25 cellular contexts compared by ENCODE assay signal in genomic region chr22:29028468-29028867, GRCh38. TPM values are rescaled to one million over a fixed set of nuclear protein-coding genes. Genes with fewer than 3 reads are reported as not detected.
"Had no signal": no experiment of that assay in that cellular context is flagged by ENCODE, and none has a peak within 500 bp of the region (broad histone marks: within the 10 kb centered on the region; RNA-seq: fewer than 3 reads in every experiment).

No MANE protein-coding gene starts in this region.

- H3K36me3 ChIP-seq: brain microvascular endothelial cell, gastrocnemius medialis, heart left ventricle, lower lobe of right lung, neutrophil, upper lobe of left lung had no signal

- H3K9ac ChIP-seq: parathyroid adenoma had no signal

- H3K79me2 ChIP-seq: parathyroid adenoma had no signal

- H3K27ac Mint-ChIP-seq: activated T-helper 17 cell treated with anti-CD3 and anti-CD28 coated beads, Interleukin-2, amount 50 U/mL, for 72 hours; immature natural killer cell had no signal

- H3K9me3 Mint-ChIP-seq: activated T-helper 17 cell treated with anti-CD3 and anti-CD28 coated beads, Interleukin-2, amount 50 U/mL, for 72 hours; central memory CD8-positive, alpha-beta T cell; immature natural killer cell had no signal

- H3K4me3 Mint-ChIP-seq: activated T-helper 17 cell treated with anti-CD3 and anti-CD28 coated beads, Interleukin-2, amount 50 U/mL, for 72 hours; central memory CD8-positive, alpha-beta T cell; immature natural killer cell had no signal

- H3K4me3 ChIP-seq: gastrocnemius medialis, heart left ventricle, lower lobe of right lung, upper lobe of left lung had no signal

- H3K4me1 Mint-ChIP-seq: activated T-helper 17 cell treated with anti-CD3 and anti-CD28 coated beads, Interleukin-2, amount 50 U/mL, for 72 hours; central memory CD8-positive, alpha-beta T cell had no signal

- H3K27me3 ChIP-seq: brain microvascular endothelial cell, gastrocnemius medialis, upper lobe of left lung had no signal

- DNase-seq: activated CD4-positive, alpha-beta T cell treated with anti-CD3 and anti-CD28 coated beads, Interleukin-2, amount 50 U/mL, for 48 hours; activated naive CD4-positive, alpha-beta T cell treated with Interleukin-2 at 50 U/mL for 16 hours; anterior cingulate cortex; brain microvascular endothelial cell; cortex of kidney; effector memory CD4-positive, alpha-beta T cell; gastrocnemius medialis; heart left ventricle; immature natural killer cell; left cardiac atrium; lower lobe of right lung; retina; stimulated activated CD4-positive, alpha-beta T cell treated with anti-CD3 and anti-CD28 coated beads, Interleukin-15, amount 100 ng/mL, for 24 hours; stimulated activated CD4-positive, alpha-beta T cell treated with anti-CD3 and anti-CD28 coated beads, Interleukin-4, amount 100 ng/mL, for 1 hour; stimulated activated naive CD4-positive, alpha-beta T cell; substantia nigra; T1000; upper lobe of left lung; WERI-Rb-1 had no signal

- H3K27ac ChIP-seq: brain microvascular endothelial cell, epithelial cell of prostate, gastrocnemius medialis, heart left ventricle, lower lobe of right lung, neutrophil, parathyroid adenoma, WERI-Rb-1 had no signal

- ATAC-seq: activated T-helper 17 cell treated with anti-CD3 and anti-CD28 coated beads, Interleukin-2, amount 50 U/mL, for 72 hours; gastrocnemius medialis; heart left ventricle; left cardiac atrium; lower lobe of right lung had no signal

- H2AFZ ChIP-seq: parathyroid adenoma had no signal

- H3K9me3 ChIP-seq: gastrocnemius medialis, heart left ventricle, lower lobe of right lung, neutrophil, upper lobe of left lung had no signal

RNA-seq across cellular contexts. Expression of gene C22orf31, which starts 33.2 kb away (rescaled TPM):
- total RNA-seq: activated T-helper 17 cell treated with anti-CD3 and anti-CD28 coated beads, Interleukin-2, amount 50 U/mL, for 72 hours; gastrocnemius medialis; left cardiac atrium; lower lobe of right lung; upper lobe of left lung had no signal
- polyA plus RNA-seq: fibroblast of lung, heart left ventricle, immature natural killer cell had no signal

RNA-seq across cellular contexts. Expression of gene KREMEN1, which starts 44.4 kb away (rescaled TPM):
- polyA plus RNA-seq: immature natural killer cell had no signal
